Comparison of ENCODE assay signal across 15 cellular contexts in the genomic region with DNA sequence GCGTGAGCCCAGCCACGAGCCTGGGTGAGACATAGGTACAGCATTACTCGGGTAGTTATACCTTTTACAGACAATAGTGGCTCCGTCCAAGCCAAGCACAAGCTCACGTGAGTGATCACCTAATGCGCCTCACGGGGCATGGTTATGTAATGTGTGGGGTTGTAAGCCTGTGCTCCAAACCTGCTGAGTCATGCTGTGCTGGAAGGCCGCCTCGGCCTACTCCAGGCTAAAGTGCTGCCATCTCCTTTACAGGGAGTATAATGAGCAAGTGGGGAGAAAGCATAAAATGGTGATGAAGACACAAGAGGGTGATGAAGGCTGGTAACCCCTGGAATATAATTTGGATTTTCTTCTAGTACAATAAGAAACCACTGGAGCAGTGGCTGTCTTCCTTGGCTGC.
DNase-seq lines count a peak whose midpoint lies in the region; ATAC-seq and TF ChIP-seq lines count a peak whose summit lies in the region.
"Had no signal": no experiment of that assay in that cellular context is flagged by ENCODE, and none has a peak within 500 bp of the region (broad histone marks: within the 10 kb centered on the region; RNA-seq: fewer than 3 reads in every experiment).

No MANE protein-coding gene starts in this region.

- H3K4me2 ChIP-seq in fibroblast of lung (ENCODE audit: extremely low read depth, insufficient read depth, low read length): no peak overlapping the region

- H4K20me1 ChIP-seq in fibroblast of lung (ENCODE audit: control insufficient read depth, extremely low read depth, insufficient read depth, low read length): no peaks in the 10 kb centered on the region

- H3K27me3 ChIP-seq in fibroblast of lung (ENCODE audit: control insufficient read depth, insufficient read depth, low read length): no peaks in the 10 kb centered on the region
- H3K27me3 ChIP-seq: heart right ventricle, tibial nerve had no signal

- H2AFZ ChIP-seq in fibroblast of lung (ENCODE audit: low read length): peak overlapping the region; percentile 14

- H3K36me3 Mint-ChIP-seq in activated T-cell treated with anti-CD3 and anti-CD28 coated beads, Interleukin-2, amount 50 U/mL, for 24 hours (ENCODE audit: low read depth): no peaks in the 10 kb centered on the region
- H3K36me3 Mint-ChIP-seq in T-helper 1 cell treated with Interleukin-12 subunit alpha and Interleukin-12 subunit beta and Interleukin-4 antibody, amounts not matched to agents 30 μg/mL and 1 μg/mL, for 36 hours (ENCODE audit: low read depth): peaks cover 17% of the 10 kb centered on the region
- H3K36me3 Mint-ChIP-seq in T-helper 2 cell treated with Interferon-gamma antibody and Interleukin-4, amounts not matched to agents 5 μg/mL and 100 μg/mL, for 36 hours (ENCODE audit: low read depth): peaks cover 1% of the 10 kb centered on the region

- no peak overlapping the region for H3K4me3 ChIP-seq in fibroblast of lung (replicated peaks in 1 of 4; ENCODE audit: control extremely low read depth in 1 of 4, insufficient read depth in 1 of 4, low read depth in 3 of 4, low read length in 4 of 4)
- H3K4me3 ChIP-seq: coronary artery, heart right ventricle, prostate gland, tibial nerve had no signal

- H3K27me3 Mint-ChIP-seq in activated T-cell treated with anti-CD3 and anti-CD28 coated beads, Interleukin-2, amount 50 U/mL, for 24 hours: no peaks in the 10 kb centered on the region
- H3K27me3 Mint-ChIP-seq in T-helper 1 cell treated with Interleukin-12 subunit alpha and Interleukin-12 subunit beta and Interleukin-4 antibody, amounts not matched to agents 30 μg/mL and 1 μg/mL, for 36 hours (ENCODE audit: low read depth): no peaks in the 10 kb centered on the region
- peaks cover 1% of the 10 kb centered on the region for H3K27me3 Mint-ChIP-seq in T-helper 2 cell treated with Interferon-gamma antibody and Interleukin-4, amounts not matched to agents 5 μg/mL and 100 μg/mL, for 36 hours (ENCODE audit: low read depth)

- ATAC-seq in sciatic nerve: peak; percentile 72
- no peak for ATAC-seq in HG03521 (IDR thresholded peaks at IDR 0.05; ENCODE audit: unreplicated experiment)
- ATAC-seq in HG02852 (IDR thresholded peaks at IDR 0.05; ENCODE audit: unreplicated experiment): no peak

- peaks cover 4% of the 10 kb centered on the region for H3K9me3 Mint-ChIP-seq in activated T-cell treated with anti-CD3 and anti-CD28 coated beads, Interleukin-2, amount 50 U/mL, for 24 hours
- peaks cover 29% of the 10 kb centered on the region for H3K9me3 Mint-ChIP-seq in T-helper 1 cell treated with Interleukin-12 subunit alpha and Interleukin-12 subunit beta and Interleukin-4 antibody, amounts not matched to agents 30 μg/mL and 1 μg/mL, for 36 hours
- peaks cover 12% of the 10 kb centered on the region for H3K9me3 Mint-ChIP-seq in T-helper 2 cell treated with Interferon-gamma antibody and Interleukin-4, amounts not matched to agents 5 μg/mL and 100 μg/mL, for 36 hours

- H3K9ac ChIP-seq in fibroblast of lung (ENCODE audit: insufficient read depth, low read length): no peak overlapping the region

- no peak overlapping the region for H3K27ac ChIP-seq in fibroblast of lung (ENCODE audit: insufficient read depth, low read length)
- H3K27ac ChIP-seq: coronary artery, heart right ventricle, prostate gland, tibial nerve had no signal

- intact Hi-C loops in sciatic nerve (cut with DNase I): no loop called here

- peaks cover 3% of the 10 kb centered on the region for H3K4me1 ChIP-seq in fibroblast of lung (ENCODE audit: control insufficient read depth, extremely low read depth, insufficient read depth, low read length)
- H3K4me1 ChIP-seq: heart right ventricle, prostate gland had no signal

- no peak overlapping the region for H3K4me3 Mint-ChIP-seq in activated T-cell treated with anti-CD3 and anti-CD28 coated beads, Interleukin-2, amount 50 U/mL, for 24 hours
- no peak overlapping the region for H3K4me3 Mint-ChIP-seq in T-helper 1 cell treated with Interleukin-12 subunit alpha and Interleukin-12 subunit beta and Interleukin-4 antibody, amounts not matched to agents 30 μg/mL and 1 μg/mL, for 36 hours
- H3K4me3 Mint-ChIP-seq in T-helper 2 cell treated with Interferon-gamma antibody and Interleukin-4, amounts not matched to agents 5 μg/mL and 100 μg/mL, for 36 hours: no peak overlapping the region
- H3K4me3 Mint-ChIP-seq: activated B cell treated with CpG ODN at 0.5 μM for 24 hours, mesothelial cell of epicardium had no signal

- no peaks in the 10 kb centered on the region for H3K36me3 ChIP-seq in fibroblast of lung (ENCODE audit: control insufficient read depth, insufficient read depth, low read length)
- H3K36me3 ChIP-seq: heart right ventricle, prostate gland, tibial nerve had no signal

- H3K27ac Mint-ChIP-seq in activated T-cell treated with anti-CD3 and anti-CD28 coated beads, Interleukin-2, amount 50 U/mL, for 24 hours: peak overlapping the region; percentile 45
- peak overlapping the region; percentile 39 for H3K27ac Mint-ChIP-seq in T-helper 1 cell treated with Interleukin-12 subunit alpha and Interleukin-12 subunit beta and Interleukin-4 antibody, amounts not matched to agents 30 μg/mL and 1 μg/mL, for 36 hours
- no peak overlapping the region for H3K27ac Mint-ChIP-seq in T-helper 2 cell treated with Interferon-gamma antibody and Interleukin-4, amounts not matched to agents 5 μg/mL and 100 μg/mL, for 36 hours
- H3K27ac Mint-ChIP-seq: activated B cell treated with CpG ODN at 0.5 μM for 24 hours, mesothelial cell of epicardium had no signal

- no peak for TF ChIP-seq CTCF in fibroblast of lung (conservative IDR thresholded peaks at IDR 0.05 in 1 of 2, IDR thresholded peaks at IDR 0.05 in 1 of 2; ENCODE audit: low read depth in 1 of 2, low read length in 2 of 2)

- H3K4me1 Mint-ChIP-seq in activated T-cell treated with anti-CD3 and anti-CD28 coated beads, Interleukin-2, amount 50 U/mL, for 24 hours (ENCODE audit: low read depth): peaks cover 19% of the 10 kb centered on the region
- H3K4me1 Mint-ChIP-seq in T-helper 1 cell treated with Interleukin-12 subunit alpha and Interleukin-12 subunit beta and Interleukin-4 antibody, amounts not matched to agents 30 μg/mL and 1 μg/mL, for 36 hours (ENCODE audit: low read depth): peaks cover 18% of the 10 kb centered on the region
- H3K4me1 Mint-ChIP-seq in T-helper 2 cell treated with Interferon-gamma antibody and Interleukin-4, amounts not matched to agents 5 μg/mL and 100 μg/mL, for 36 hours (ENCODE audit: low read depth): peaks cover 17% of the 10 kb centered on the region
- H3K4me1 Mint-ChIP-seq: activated B cell treated with CpG ODN at 0.5 μM for 24 hours had no signal

- DNase-seq in activated T-cell treated with anti-CD3 and anti-CD28 coated beads, Interleukin-2, amount 50 U/mL, for 24 hours: no peak
- DNase-seq in activated T-cell treated with anti-CD3 and anti-CD28 coated beads for 4 hours (no peak), fibroblast of lung (ENCODE audit: low read depth in 2 of 2) (peak; percentile 20 to 76), sciatic nerve (ENCODE audit: low spot score) (peak; percentile 59)
- DNase-seq in T-helper 2 cell treated with Interferon-gamma antibody and Interleukin-4, amounts not matched to agents 5 μg/mL and 100 μg/mL, for 36 hours (ENCODE audit: low spot score): no peak
- DNase-seq: activated B cell treated with CpG ODN at 0.5 μM for 24 hours, activated gamma-delta T cell, heart right ventricle had no signal

- H3K9me3 ChIP-seq in fibroblast of lung (ENCODE audit: control insufficient read depth, insufficient read depth, low read depth, low read length): no peaks in the 10 kb centered on the region
- H3K9me3 ChIP-seq: prostate gland had no signal

- no peaks in the 10 kb centered on the region for H3K79me2 ChIP-seq in fibroblast of lung (ENCODE audit: control insufficient read depth, insufficient read depth, low read length)

Comparison
In these comparisons a context has a peak if more than half of its experiments do, and no peak if none do; other contexts are left out.
1. DNase-seq: peak in fibroblast of lung (2 of 2) and sciatic nerve (single experiment); none in activated T-cell treated with anti-CD3 and anti-CD28 coated beads, Interleukin-2, amount 50 U/mL, for 24 hours (single experiment), activated T-cell treated with anti-CD3 and anti-CD28 coated beads for 4 hours (single experiment) and T-helper 2 cell treated with Interferon-gamma antibody and Interleukin-4, amounts not matched to agents 5 μg/mL and 100 μg/mL, for 36 hours (single experiment).